In the genomic region with DNA sequence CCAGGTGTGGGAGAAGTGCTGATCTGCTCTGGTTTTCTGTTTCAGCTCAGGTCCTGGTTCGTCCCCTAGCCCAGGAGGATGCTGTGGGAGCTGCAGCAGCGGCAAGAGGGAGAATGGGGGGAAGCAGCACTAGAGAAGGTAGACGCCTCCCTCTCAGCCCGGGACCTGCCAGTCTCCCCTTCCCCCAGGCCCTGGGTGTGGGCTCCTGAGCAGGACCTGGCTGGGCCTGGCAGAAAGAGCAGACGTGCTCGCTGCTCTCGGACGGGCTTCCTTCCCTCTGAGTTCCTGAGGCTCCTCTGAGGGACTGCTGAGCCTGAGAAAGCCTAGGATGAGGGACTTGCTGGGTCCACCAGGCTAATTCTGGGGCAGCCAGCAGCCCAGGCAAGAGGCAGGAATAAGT, we compare ENCODE assay signal across 25 cellular contexts. TPM values are rescaled to one million over a fixed set of nuclear protein-coding genes. Genes with fewer than 3 reads are reported as not detected.
A peak's percentile ranks its signal among the peaks of the same experiment; 100 is the strongest.
DNase-seq lines count a peak whose midpoint lies in the region; ATAC-seq and TF ChIP-seq lines count a peak whose summit lies in the region.
"Had no signal": no experiment of that assay in that cellular context is flagged by ENCODE, and none has a peak within 500 bp of the region (broad histone marks: within the 10 kb centered on the region; RNA-seq: fewer than 3 reads in every experiment).

No MANE protein-coding gene starts in this region.

- no peak overlapping the region for H2AFZ ChIP-seq in neural progenitor cell (replicated peaks)

- H3K36me3 Mint-ChIP-seq in neural progenitor cell = no peaks in the 10 kb centered on the region
- H3K36me3 Mint-ChIP-seq: activated naive CD4-positive, alpha-beta T cell treated with anti-CD3 and anti-CD28 coated beads, Interleukin-2, amount 10 ng/mL, durations not matched to agents 7 days and 5 days had no signal

- ATAC-seq in GM21423 (IDR thresholded peaks at IDR 0.05; ENCODE audit: unreplicated experiment) (no peak), HG03097 (IDR thresholded peaks at IDR 0.05; ENCODE audit: low FRiP score, unreplicated experiment) (no peak)
- ATAC-seq: activated CD4-positive, alpha-beta T cell treated with anti-CD3 and anti-CD28 coated beads for 36 hours; activated CD8-positive, alpha-beta T cell treated with anti-CD3 and anti-CD28 coated beads, Interleukin-2, amount 10 ng/mL, durations not matched to agents 7 days and 5 days; gastroesophageal sphincter; HCT116; naive thymus-derived CD4-positive, alpha-beta T cell; pancreas had no signal

- intact Hi-C loops in dorsolateral prefrontal cortex (cut with DNase I) = no loop called here

- H3K36me3 ChIP-seq in BLaER1 (no peaks in the 10 kb centered on the region), H7 (replicated peaks; ENCODE audit: control insufficient read depth, insufficient read depth, low read length) (no peaks in the 10 kb centered on the region), neural progenitor cell (no peaks in the 10 kb centered on the region)
- H3K36me3 ChIP-seq: brain microvascular endothelial cell, colonic mucosa, gastroesophageal sphincter, pancreas, transverse colon had no signal

- H3K4me2 ChIP-seq in BLaER1 (peak overlapping the region; percentile 91), neural progenitor cell (no peak overlapping the region)

- peaks cover 22% of the 10 kb centered on the region for H3F3A ChIP-seq in neural progenitor cell (ENCODE audit: low read depth)

- DNase-seq in H7 = peak; percentile 44
- no peak for DNase-seq in dorsolateral prefrontal cortex
- DNase-seq in neural progenitor cell (ENCODE audit: low spot score) = no peak
- DNase-seq in T1000 (lab: John Stamatoyannopoulos, UW) = no peak
- no peak for DNase-seq in stimulated activated CD8-positive, alpha-beta memory T cell treated with anti-CD3 and anti-CD28 coated beads, Interleukin-4, amount 100 ng/mL, for 48 hours
- DNase-seq: activated CD4-positive, alpha-beta T cell treated with anti-CD3 and anti-CD28 coated beads for 36 hours; activated CD8-positive, alpha-beta T cell treated with anti-CD3 and anti-CD28 coated beads, Interleukin-2, amount 10 ng/mL, durations not matched to agents 7 days and 5 days; activated naive CD4-positive, alpha-beta T cell treated with anti-CD3 and anti-CD28 coated beads, Interleukin-2, amount 10 ng/mL, durations not matched to agents 7 days and 5 days; brain microvascular endothelial cell; colonic mucosa; effector CD8-positive, alpha-beta T cell; naive thymus-derived CD4-positive, alpha-beta T cell; NCI-H146; NCI-H446; NCI-H748 treated with DMSO at 0.1 percent for 48 hours; SIG-M5; stimulated activated CD4-positive, alpha-beta T cell treated with anti-CD3 and anti-CD28 coated beads, Interleukin-2, amount 100 ng/mL, for 24 hours; SW 1271; transverse colon had no signal

- H3K9me3 ChIP-seq in BLaER1 (no peaks in the 10 kb centered on the region), neural progenitor cell (ENCODE audit: low read depth) (no peaks in the 10 kb centered on the region)
- H3K9me3 ChIP-seq: colonic mucosa, gastroesophageal sphincter, pancreas, transverse colon had no signal

- H3K27me3 ChIP-seq in BLaER1 (peaks cover 66% of the 10 kb centered on the region), H7 (ENCODE audit: control insufficient read depth, insufficient read depth, low read length) (peaks cover 18% of the 10 kb centered on the region), dorsolateral prefrontal cortex (no peaks in the 10 kb centered on the region), neural progenitor cell (peaks cover 47% of the 10 kb centered on the region)
- H3K27me3 ChIP-seq: brain microvascular endothelial cell, pancreas had no signal

- H3K4me1 ChIP-seq in BLaER1 = peaks cover 100% of the 10 kb centered on the region
- peaks cover 33% of the 10 kb centered on the region for H3K4me1 ChIP-seq in neural progenitor cell
- H3K4me1 ChIP-seq: colonic mucosa had no signal

- no peak overlapping the region for H3K27ac Mint-ChIP-seq in neural progenitor cell
- H3K27ac Mint-ChIP-seq: activated CD4-positive, alpha-beta T cell treated with anti-CD3 and anti-CD28 coated beads for 36 hours; activated CD8-positive, alpha-beta T cell treated with anti-CD3 and anti-CD28 coated beads, Interleukin-2, amount 10 ng/mL, durations not matched to agents 7 days and 5 days; activated naive CD4-positive, alpha-beta T cell treated with anti-CD3 and anti-CD28 coated beads, Interleukin-2, amount 10 ng/mL, durations not matched to agents 7 days and 5 days; naive thymus-derived CD4-positive, alpha-beta T cell had no signal

- H3K9me3 Mint-ChIP-seq in neural progenitor cell = no peaks in the 10 kb centered on the region
- H3K9me3 Mint-ChIP-seq: activated naive CD4-positive, alpha-beta T cell treated with anti-CD3 and anti-CD28 coated beads, Interleukin-2, amount 10 ng/mL, durations not matched to agents 7 days and 5 days; naive thymus-derived CD4-positive, alpha-beta T cell had no signal

- no peaks in the 10 kb centered on the region for H3K79me2 ChIP-seq in neural progenitor cell (ENCODE audit: low read depth)

- H4K20me1 ChIP-seq in BLaER1 = no peaks in the 10 kb centered on the region
- no peaks in the 10 kb centered on the region for H4K20me1 ChIP-seq in neural progenitor cell (ENCODE audit: low read depth)

- peaks cover 23% of the 10 kb centered on the region for H3K27me3 Mint-ChIP-seq in neural progenitor cell (ENCODE audit: insufficient read depth, low read depth)

- H3K9ac ChIP-seq in BLaER1 (no peak overlapping the region), neural progenitor cell (no peak overlapping the region)

- TF ChIP-seq CTCF in dorsolateral prefrontal cortex (IDR thresholded peaks at IDR 0.05 in 54 of 56, conservative IDR thresholded peaks at IDR 0.05 in 2 of 56; ENCODE audit: low read depth in 1 of 56, partially characterized antibody in 56 of 56) (no peak), neural progenitor cell (IDR thresholded peaks at IDR 0.05) (no peak)

- H3K4me3 ChIP-seq in BLaER1 (no peak overlapping the region), H7 (ENCODE audit: insufficient read depth, low read depth, low read length) (no peak overlapping the region), dorsolateral prefrontal cortex (peak overlapping the region in 12 of 59 donors; percentile 47 to 68 (median 56)), neural progenitor cell (no peak overlapping the region)
- H3K4me3 ChIP-seq: colonic mucosa, gastroesophageal sphincter, pancreas, transverse colon had no signal

- H3K4me3 Mint-ChIP-seq in neural progenitor cell = peak overlapping the region; percentile 59
- H3K4me3 Mint-ChIP-seq: activated CD4-positive, alpha-beta T cell treated with anti-CD3 and anti-CD28 coated beads for 36 hours; activated CD8-positive, alpha-beta T cell treated with anti-CD3 and anti-CD28 coated beads, Interleukin-2, amount 10 ng/mL, durations not matched to agents 7 days and 5 days; activated naive CD4-positive, alpha-beta T cell treated with anti-CD3 and anti-CD28 coated beads, Interleukin-2, amount 10 ng/mL, durations not matched to agents 7 days and 5 days; naive thymus-derived CD4-positive, alpha-beta T cell had no signal

- no peak overlapping the region for H3K27ac ChIP-seq in BLaER1
- peak overlapping the region; percentile 86 to 99 (median 96) for H3K27ac ChIP-seq in dorsolateral prefrontal cortex
- no peak overlapping the region for H3K27ac ChIP-seq in neural progenitor cell
- H3K27ac ChIP-seq: brain microvascular endothelial cell, colonic mucosa, gastroesophageal sphincter, pancreas had no signal

- peaks cover 56% of the 10 kb centered on the region for H3K4me1 Mint-ChIP-seq in neural progenitor cell
- H3K4me1 Mint-ChIP-seq: activated CD4-positive, alpha-beta T cell treated with anti-CD3 and anti-CD28 coated beads for 36 hours had no signal

RNA-seq across cellular contexts. Expression of a gene that starts 3.1 kb away (rescaled TPM):
- total RNA-seq in H7 (2014; rRNA removed; shearing (Covaris generic)) = 0.70 and 0.83 TPM in 2 replicates
- total RNA-seq in dorsolateral prefrontal cortex (10 to 100 TPM in 118 of 120 experiments, 1 to 10 TPM in 2; 9.7 to 74.7 (median 21.5) TPM), neural progenitor cell (ENCODE audit: low replicate concordance) (0.09 TPM in 1 of 2 replicates, not detected in the other)
- total RNA-seq: activated CD4-positive, alpha-beta T cell treated with anti-CD3 and anti-CD28 coated beads for 36 hours; activated CD8-positive, alpha-beta T cell treated with anti-CD3 and anti-CD28 coated beads, Interleukin-2, amount 10 ng/mL, durations not matched to agents 7 days and 5 days; naive thymus-derived CD4-positive, alpha-beta T cell had no signal

RNA-seq across cellular contexts. Expression of a gene that starts 5.5 kb away (rescaled TPM):
- 1.4 and 3.5 TPM in 2 replicates for total RNA-seq in H7 (2014; rRNA removed; shearing (Covaris generic))
- total RNA-seq in dorsolateral prefrontal cortex (10 to 100 TPM in 118 of 120 experiments, 1 to 10 TPM in 2; 7.1 to 34.6 (median 19.7) TPM), neural progenitor cell (ENCODE audit: low replicate concordance) (1.1 TPM in 1 of 2 replicates, not detected in the other)
- total RNA-seq: activated CD4-positive, alpha-beta T cell treated with anti-CD3 and anti-CD28 coated beads for 36 hours; naive thymus-derived CD4-positive, alpha-beta T cell had no signal

RNA-seq across cellular contexts. Expression of a gene that starts 41.8 kb away (rescaled TPM):
- total RNA-seq in H7 (2014; rRNA removed; shearing (Covaris generic)) = 23.0 and 34.3 TPM in 2 replicates
- total RNA-seq in dorsolateral prefrontal cortex (10 to 100 TPM in 119 of 120 experiments, 1 to 10 TPM in 1; 7.0 to 64.1 (median 28.9) TPM), neural progenitor cell (ENCODE audit: low replicate concordance) (0.79 and 5.0 TPM in 2 replicates)

RNA-seq across cellular contexts. Expression of a gene that starts 42.7 kb away (rescaled TPM):
- 1.7 and 2.4 TPM in 2 replicates for total RNA-seq in H7 (2014; rRNA removed; shearing (Covaris generic))
- total RNA-seq in dorsolateral prefrontal cortex = 10 to 100 TPM in 1 of 120 experiments, 1 to 10 TPM in 98, under 1 TPM in 16, not detected in 5; 0.38 to 10.0 (median 1.8) TPM
- 0.28 TPM in 1 of 2 replicates, not detected in the other for total RNA-seq in neural progenitor cell (ENCODE audit: low replicate concordance)
- total RNA-seq: activated CD8-positive, alpha-beta T cell treated with anti-CD3 and anti-CD28 coated beads, Interleukin-2, amount 10 ng/mL, durations not matched to agents 7 days and 5 days had no signal

Comparison
In these comparisons a context has a peak if more than half of its experiments do, and no peak if none do; other contexts are left out.
1. H3K27ac ChIP-seq: peak in dorsolateral prefrontal cortex (59 of 59); none in BLaER1 (single experiment) and neural progenitor cell (single experiment).